ENCODE assay signal across 1 cellular context in genomic region chr17:82237083-82237745, GRCh38.
TF ChIP-seq lines count a peak whose summit lies in the region.

No MANE protein-coding gene starts in this region.

TF ChIP-seq in GM12878, 131 proteins besides CTCF, POLR2A, EP300 and RAD21:
- TF ChIP-seq HDAC6 (IDR thresholded peaks at IDR 0.05; ENCODE audit: unreplicated experiment) (no peak), ZBTB33 (IDR thresholded peaks at IDR 0.05) (peak; percentile 76)
